8 cellular contexts compared by ENCODE assay signal in genomic region chr5:179805070-179805528, GRCh38. TPM values are rescaled to one million over a fixed set of nuclear protein-coding genes. Genes with fewer than 3 reads are reported as not detected.
A peak's percentile ranks its signal among the peaks of the same experiment; 100 is the strongest.
DNase-seq lines count a peak whose midpoint lies in the region; ATAC-seq lines count a peak whose summit lies in the region.

No MANE protein-coding gene starts in this region.

- peaks cover 30% of the 10 kb centered on the region for H3K4me1 Mint-ChIP-seq in activated naive CD8-positive, alpha-beta T cell treated with anti-CD3 and anti-CD28 coated beads for 36 hours
- peaks cover 37 to 42% of the 10 kb centered on the region in 2 donors for H3K4me1 Mint-ChIP-seq in stimulated activated naive B cell treated with anti-CD40 and anti-IgM and Interleukin-4, amounts not matched to agents 10 μg/mL and 1 μg/mL and 100 μg/mL, for 72 hours

- H3K9me3 Mint-ChIP-seq in activated naive CD8-positive, alpha-beta T cell treated with anti-CD3 and anti-CD28 coated beads for 36 hours: no peaks in the 10 kb centered on the region
- no peaks in the 10 kb centered on the region for H3K9me3 Mint-ChIP-seq in stimulated activated naive B cell treated with anti-CD40 and anti-IgM and Interleukin-4, amounts not matched to agents 10 μg/mL and 1 μg/mL and 100 μg/mL, for 72 hours

- H3K4me3 ChIP-seq in iPS-11a (ENCODE audit: low read depth, low read length): peak overlapping the region; percentile 62

- H3K4me3 Mint-ChIP-seq in activated naive CD8-positive, alpha-beta T cell treated with anti-CD3 and anti-CD28 coated beads for 36 hours: peak overlapping the region; percentile 91
- H3K4me3 Mint-ChIP-seq in stimulated activated naive B cell treated with anti-CD40 and anti-IgM and Interleukin-4, amounts not matched to agents 10 μg/mL and 1 μg/mL and 100 μg/mL, for 72 hours: peak overlapping the region; percentile 94 to 97

- DNase-seq in DMS53 (lab: John Stamatoyannopoulos, UW) (peak; percentile 72), DMS53 treated with DMSO at 0.1 percent for 48 hours (lab: John Stamatoyannopoulos, UW; ENCODE audit: unreplicated experiment) (no peak), NCI-H1930 (lab: John Stamatoyannopoulos, UW) (no peak), NAMALWA (ENCODE audit: low spot score) (no peak), NCI-H524 treated with DMSO at 0.1 percent for 48 hours (lab: John Stamatoyannopoulos, UW) (no peak)
- DNase-seq in activated naive CD8-positive, alpha-beta T cell treated with anti-CD3 and anti-CD28 coated beads for 36 hours: no peak
- DNase-seq in stimulated activated naive B cell treated with anti-CD40 and anti-IgM and Interleukin-4, amounts not matched to agents 10 μg/mL and 1 μg/mL and 100 μg/mL, for 72 hours: no peak

- H3K36me3 Mint-ChIP-seq in activated naive CD8-positive, alpha-beta T cell treated with anti-CD3 and anti-CD28 coated beads for 36 hours: peaks cover 7% of the 10 kb centered on the region
- H3K36me3 Mint-ChIP-seq in stimulated activated naive B cell treated with anti-CD40 and anti-IgM and Interleukin-4, amounts not matched to agents 10 μg/mL and 1 μg/mL and 100 μg/mL, for 72 hours: peaks cover 14 to 23% of the 10 kb centered on the region in 2 donors

- H3K27me3 Mint-ChIP-seq in activated naive CD8-positive, alpha-beta T cell treated with anti-CD3 and anti-CD28 coated beads for 36 hours: no peaks in the 10 kb centered on the region
- H3K27me3 Mint-ChIP-seq in stimulated activated naive B cell treated with anti-CD40 and anti-IgM and Interleukin-4, amounts not matched to agents 10 μg/mL and 1 μg/mL and 100 μg/mL, for 72 hours: no peaks in the 10 kb centered on the region

- peak overlapping the region; percentile 84 for H3K27ac Mint-ChIP-seq in activated naive CD8-positive, alpha-beta T cell treated with anti-CD3 and anti-CD28 coated beads for 36 hours
- peak overlapping the region; percentile 97 for H3K27ac Mint-ChIP-seq in stimulated activated naive B cell treated with anti-CD40 and anti-IgM and Interleukin-4, amounts not matched to agents 10 μg/mL and 1 μg/mL and 100 μg/mL, for 72 hours

- ATAC-seq in stimulated activated naive B cell treated with anti-CD40 and anti-IgM and Interleukin-4, amounts not matched to agents 10 μg/mL and 1 μg/mL and 100 μg/mL, for 72 hours (replicated peaks): no peak

RNA-seq across cellular contexts. Expression of gene MGAT4B, which starts 1.6 kb away (rescaled TPM):
- total RNA-seq in activated naive CD8-positive, alpha-beta T cell treated with anti-CD3 and anti-CD28 coated beads for 36 hours: 10 to 100 TPM; 67.9 to 71.5 TPM

RNA-seq across cellular contexts. Expression of gene LTC4S, which starts 11.3 kb away (rescaled TPM):
- total RNA-seq in activated naive CD8-positive, alpha-beta T cell treated with anti-CD3 and anti-CD28 coated beads for 36 hours: under 1 TPM in 1 of 2 experiments, not detected in 1; 0.29 TPM

RNA-seq across cellular contexts. Expression of gene SQSTM1, which starts 15.6 kb away (rescaled TPM):
- 100 to 1,000 TPM; 111 to 117 TPM for total RNA-seq in activated naive CD8-positive, alpha-beta T cell treated with anti-CD3 and anti-CD28 coated beads for 36 hours

RNA-seq across cellular contexts. Expression of gene MRNIP, which starts 53.5 kb away (rescaled TPM):
- total RNA-seq in activated naive CD8-positive, alpha-beta T cell treated with anti-CD3 and anti-CD28 coated beads for 36 hours: 10 to 100 TPM; 12.3 to 13.9 TPM
